1 cellular context compared by ENCODE assay signal in the genomic region with DNA sequence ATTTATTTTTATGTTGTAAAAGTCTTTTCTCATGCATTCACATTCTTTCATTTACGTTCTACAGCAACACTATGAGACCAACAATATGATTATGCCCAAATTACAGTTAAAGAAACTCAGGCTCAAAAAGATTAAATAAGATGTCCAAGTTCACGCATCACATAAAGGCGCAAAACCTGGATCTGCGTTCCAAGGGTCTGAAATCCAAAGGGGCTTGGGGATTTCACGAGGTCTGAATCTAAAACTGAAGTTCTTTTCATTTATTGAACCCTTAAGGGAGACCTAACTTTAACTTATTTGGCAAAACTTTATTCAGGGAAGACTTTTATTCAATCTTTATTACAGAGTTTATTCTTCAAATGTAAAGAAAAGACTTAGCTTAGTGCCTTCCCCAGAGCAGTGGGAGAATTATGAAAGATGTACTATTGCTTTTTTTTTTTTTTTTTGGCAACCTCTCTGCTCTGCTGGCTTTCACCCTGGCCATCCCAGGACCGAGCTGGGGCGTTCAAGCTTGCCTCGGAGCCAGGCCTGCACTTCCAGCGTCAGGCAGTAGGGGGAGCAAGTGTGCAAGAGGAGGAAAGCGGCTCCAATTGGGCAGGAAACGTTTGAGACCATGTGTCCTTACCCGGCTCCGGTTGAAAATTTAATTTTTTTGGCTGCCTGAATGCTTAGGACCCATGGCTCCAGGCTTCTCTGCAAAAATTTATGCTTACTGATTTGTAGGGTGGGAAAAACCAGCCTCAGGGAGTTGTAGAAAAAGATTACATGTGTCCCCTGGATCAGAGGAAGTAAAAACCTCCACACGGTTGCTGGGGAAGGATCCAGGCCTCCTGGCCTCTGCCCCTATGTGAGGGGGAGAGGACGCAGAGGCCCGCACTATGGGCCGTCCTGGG.
TF ChIP-seq lines count a peak whose summit lies in the region.

No MANE protein-coding gene starts in this region.

TF ChIP-seq in K562, 482 proteins besides CTCF, POLR2A, EP300 and RAD21 (continued from another document and continues in another):
- TF ChIP-seq, protein P1, sequence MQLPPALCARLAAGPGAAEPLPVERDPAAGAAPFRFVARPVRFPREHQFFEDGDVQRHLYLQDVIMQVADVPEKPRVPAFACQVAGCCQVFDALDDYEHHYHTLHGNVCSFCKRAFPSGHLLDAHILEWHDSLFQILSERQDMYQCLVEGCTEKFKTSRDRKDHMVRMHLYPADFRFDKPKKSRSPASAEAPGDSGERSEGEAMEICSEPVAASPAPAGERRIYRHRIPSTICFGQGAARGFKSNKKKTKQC (CRISPR knock-in tag; IDR thresholded peaks at IDR 0.05): no peak; the same call in 1 of the 2 replicates
- no peak for TF ChIP-seq BMI1 (IDR thresholded peaks at IDR 0.05; ENCODE audit: low read length)
- no peak for TF ChIP-seq POLR2AphosphoS2 (IDR thresholded peaks at IDR 0.05; ENCODE audit: low read length)
- no peak for TF ChIP-seq SRSF9 (IDR thresholded peaks at IDR 0.05; ENCODE audit: borderline replicate concordance, low read depth, low read length)
- TF ChIP-seq XRCC5 (IDR thresholded peaks at IDR 0.05; ENCODE audit: low read depth, low read length): peak; percentile 76
- peak in 1 of 2 experiments; percentile 62; a peak in 1 of 3 replicates for TF ChIP-seq CBX3 (IDR thresholded peaks at IDR 0.05; ENCODE audit: borderline replicate concordance in 1 of 2, low read length in 2 of 2)
- TF ChIP-seq, protein P2, sequence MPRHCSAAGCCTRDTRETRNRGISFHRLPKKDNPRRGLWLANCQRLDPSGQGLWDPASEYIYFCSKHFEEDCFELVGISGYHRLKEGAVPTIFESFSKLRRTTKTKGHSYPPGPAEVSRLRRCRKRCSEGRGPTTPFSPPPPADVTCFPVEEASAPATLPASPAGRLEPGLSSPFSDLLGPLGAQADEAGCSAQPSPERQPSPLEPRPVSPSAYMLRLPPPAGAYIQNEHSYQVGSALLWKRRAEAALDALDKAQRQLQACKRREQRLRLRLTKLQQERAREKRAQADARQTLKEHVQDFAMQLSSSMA (CRISPR knock-in tag; IDR thresholded peaks at IDR 0.05): no peak
- no peak for TF ChIP-seq MTA2 (IDR thresholded peaks at IDR 0.05; ENCODE audit: low read depth)
- TF ChIP-seq MCM2 (IDR thresholded peaks at IDR 0.05; ENCODE audit: low read depth): no peak
- TF ChIP-seq, protein P3, sequence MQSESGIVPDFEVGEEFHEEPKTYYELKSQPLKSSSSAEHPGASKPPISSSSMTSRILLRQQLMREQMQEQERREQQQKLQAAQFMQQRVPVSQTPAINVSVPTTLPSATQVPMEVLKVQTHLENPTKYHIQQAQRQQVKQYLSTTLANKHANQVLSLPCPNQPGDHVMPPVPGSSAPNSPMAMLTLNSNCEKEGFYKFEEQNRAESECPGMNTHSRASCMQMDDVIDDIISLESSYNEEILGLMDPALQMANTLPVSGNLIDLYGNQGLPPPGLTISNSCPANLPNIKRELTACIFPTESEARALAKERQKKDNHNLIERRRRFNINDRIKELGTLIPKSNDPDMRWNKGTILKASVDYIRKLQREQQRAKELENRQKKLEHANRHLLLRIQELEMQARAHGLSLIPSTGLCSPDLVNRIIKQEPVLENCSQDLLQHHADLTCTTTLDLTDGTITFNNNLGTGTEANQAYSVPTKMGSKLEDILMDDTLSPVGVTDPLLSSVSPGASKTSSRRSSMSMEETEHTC (IDR thresholded peaks at IDR 0.05): no peak
- TF ChIP-seq NUFIP1 (IDR thresholded peaks at IDR 0.05; ENCODE audit: partially characterized antibody): no peak
- no peak for TF ChIP-seq KDM4B (IDR thresholded peaks at IDR 0.05; ENCODE audit: borderline replicate concordance in 2 of 2, low read depth in 1 of 2)
- TF ChIP-seq ILK (tag; IDR thresholded peaks at IDR 0.05; ENCODE audit: borderline replicate concordance, low read depth): no peak
- TF ChIP-seq, protein P4, sequence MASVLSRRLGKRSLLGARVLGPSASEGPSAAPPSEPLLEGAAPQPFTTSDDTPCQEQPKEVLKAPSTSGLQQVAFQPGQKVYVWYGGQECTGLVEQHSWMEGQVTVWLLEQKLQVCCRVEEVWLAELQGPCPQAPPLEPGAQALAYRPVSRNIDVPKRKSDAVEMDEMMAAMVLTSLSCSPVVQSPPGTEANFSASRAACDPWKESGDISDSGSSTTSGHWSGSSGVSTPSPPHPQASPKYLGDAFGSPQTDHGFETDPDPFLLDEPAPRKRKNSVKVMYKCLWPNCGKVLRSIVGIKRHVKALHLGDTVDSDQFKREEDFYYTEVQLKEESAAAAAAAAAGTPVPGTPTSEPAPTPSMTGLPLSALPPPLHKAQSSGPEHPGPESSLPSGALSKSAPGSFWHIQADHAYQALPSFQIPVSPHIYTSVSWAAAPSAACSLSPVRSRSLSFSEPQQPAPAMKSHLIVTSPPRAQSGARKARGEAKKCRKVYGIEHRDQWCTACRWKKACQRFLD (CRISPR knock-in tag; IDR thresholded peaks at IDR 0.05): peak; percentile 67; the same call in 1 of the 2 replicates
- no peak for TF ChIP-seq TAF1 (IDR thresholded peaks at IDR 0.05; ENCODE audit: control insufficient read depth, extremely low read depth, insufficient read depth, low read length, severe bottlenecking)
- TF ChIP-seq, protein P5, sequence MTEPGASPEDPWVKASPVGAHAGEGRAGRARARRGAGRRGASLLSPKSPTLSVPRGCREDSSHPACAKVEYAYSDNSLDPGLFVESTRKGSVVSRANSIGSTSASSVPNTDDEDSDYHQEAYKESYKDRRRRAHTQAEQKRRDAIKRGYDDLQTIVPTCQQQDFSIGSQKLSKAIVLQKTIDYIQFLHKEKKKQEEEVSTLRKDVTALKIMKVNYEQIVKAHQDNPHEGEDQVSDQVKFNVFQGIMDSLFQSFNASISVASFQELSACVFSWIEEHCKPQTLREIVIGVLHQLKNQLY (CRISPR knock-in tag; conservative IDR thresholded peaks at IDR 0.05): no peak
- TF ChIP-seq HDAC3 (IDR thresholded peaks at IDR 0.05; ENCODE audit: borderline replicate concordance, partially characterized antibody): no peak
- TF ChIP-seq, protein P6, sequence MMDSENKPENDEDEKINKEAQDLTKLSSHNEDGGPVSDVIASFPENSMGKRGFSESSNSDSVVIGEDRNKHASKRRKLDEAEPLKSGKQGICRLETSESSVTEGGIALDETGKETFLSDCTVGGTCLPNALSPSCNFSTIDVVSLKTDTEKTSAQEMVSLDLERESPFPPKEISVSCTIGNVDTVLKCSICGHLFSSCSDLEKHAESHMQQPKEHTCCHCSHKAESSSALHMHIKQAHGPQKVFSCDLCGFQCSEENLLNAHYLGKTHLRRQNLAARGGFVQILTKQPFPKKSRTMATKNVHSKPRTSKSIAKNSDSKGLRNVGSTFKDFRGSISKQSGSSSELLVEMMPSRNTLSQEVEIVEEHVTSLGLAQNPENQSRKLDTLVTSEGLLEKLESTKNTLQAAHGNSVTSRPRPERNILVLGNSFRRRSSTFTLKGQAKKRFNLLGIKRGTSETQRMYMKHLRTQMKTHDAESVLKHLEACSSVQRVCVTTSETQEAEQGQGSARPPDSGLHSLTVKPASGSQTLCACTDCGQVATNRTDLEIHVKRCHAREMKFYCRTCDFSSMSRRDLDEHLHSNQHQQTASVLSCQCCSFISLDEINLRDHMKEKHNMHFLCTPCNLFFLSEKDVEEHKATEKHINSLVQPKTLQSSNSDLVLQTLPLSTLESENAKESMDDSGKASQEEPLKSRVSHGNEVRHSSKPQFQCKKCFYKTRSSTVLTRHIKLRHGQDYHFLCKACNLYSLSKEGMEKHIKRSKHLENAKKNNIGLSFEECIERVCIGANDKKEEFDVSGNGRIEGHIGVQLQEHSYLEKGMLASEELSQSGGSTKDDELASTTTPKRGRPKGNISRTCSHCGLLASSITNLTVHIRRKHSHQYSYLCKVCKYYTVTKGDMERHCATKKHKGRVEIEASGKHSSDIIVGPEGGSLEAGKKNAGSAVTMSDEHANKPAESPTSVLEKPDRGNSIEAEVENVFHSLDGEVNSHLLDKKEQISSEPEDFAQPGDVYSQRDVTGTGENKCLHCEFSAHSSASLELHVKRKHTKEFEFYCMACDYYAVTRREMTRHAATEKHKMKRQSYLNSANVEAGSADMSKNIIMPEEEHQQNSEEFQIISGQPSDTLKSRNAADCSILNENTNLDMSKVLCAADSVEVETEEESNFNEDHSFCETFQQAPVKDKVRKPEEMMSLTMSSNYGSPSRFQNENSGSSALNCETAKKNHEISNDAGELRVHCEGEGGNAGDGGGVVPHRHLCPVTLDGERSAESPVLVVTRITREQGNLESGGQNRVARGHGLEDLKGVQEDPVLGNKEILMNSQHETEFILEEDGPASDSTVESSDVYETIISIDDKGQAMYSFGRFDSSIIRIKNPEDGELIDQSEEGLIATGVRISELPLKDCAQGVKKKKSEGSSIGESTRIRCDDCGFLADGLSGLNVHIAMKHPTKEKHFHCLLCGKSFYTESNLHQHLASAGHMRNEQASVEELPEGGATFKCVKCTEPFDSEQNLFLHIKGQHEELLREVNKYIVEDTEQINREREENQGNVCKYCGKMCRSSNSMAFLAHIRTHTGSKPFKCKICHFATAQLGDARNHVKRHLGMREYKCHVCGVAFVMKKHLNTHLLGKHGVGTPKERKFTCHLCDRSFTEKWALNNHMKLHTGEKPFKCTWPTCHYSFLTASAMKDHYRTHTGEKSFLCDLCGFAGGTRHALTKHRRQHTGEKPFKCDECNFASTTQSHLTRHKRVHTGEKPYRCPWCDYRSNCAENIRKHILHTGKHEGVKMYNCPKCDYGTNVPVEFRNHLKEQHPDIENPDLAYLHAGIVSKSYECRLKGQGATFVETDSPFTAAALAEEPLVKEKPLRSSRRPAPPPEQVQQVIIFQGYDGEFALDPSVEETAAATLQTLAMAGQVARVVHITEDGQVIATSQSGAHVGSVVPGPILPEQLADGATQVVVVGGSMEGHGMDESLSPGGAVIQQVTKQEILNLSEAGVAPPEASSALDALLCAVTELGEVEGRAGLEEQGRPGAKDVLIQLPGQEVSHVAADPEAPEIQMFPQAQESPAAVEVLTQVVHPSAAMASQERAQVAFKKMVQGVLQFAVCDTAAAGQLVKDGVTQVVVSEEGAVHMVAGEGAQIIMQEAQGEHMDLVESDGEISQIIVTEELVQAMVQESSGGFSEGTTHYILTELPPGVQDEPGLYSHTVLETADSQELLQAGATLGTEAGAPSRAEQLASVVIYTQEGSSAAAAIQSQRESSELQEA (IDR thresholded peaks at IDR 0.05; ENCODE audit: low read depth): no peak
- TF ChIP-seq ZBTB1 (CRISPR knock-in tag; IDR thresholded peaks at IDR 0.05; ENCODE audit: borderline replicate concordance, low read depth): no peak
- TF ChIP-seq ZNF696 (CRISPR knock-in tag; conservative IDR thresholded peaks at IDR 0.05): no peak
- no peak for TF ChIP-seq MAFF (IDR thresholded peaks at IDR 0.05; ENCODE audit: low read length)
- no peak for TF ChIP-seq NEUROD1 (IDR thresholded peaks at IDR 0.05; ENCODE audit: borderline replicate concordance, low read depth, low read length, partially characterized antibody)
- TF ChIP-seq ZC3H4 (CRISPR knock-in tag; IDR thresholded peaks at IDR 0.05; ENCODE audit: borderline replicate concordance): no peak
- TF ChIP-seq, protein P7, sequence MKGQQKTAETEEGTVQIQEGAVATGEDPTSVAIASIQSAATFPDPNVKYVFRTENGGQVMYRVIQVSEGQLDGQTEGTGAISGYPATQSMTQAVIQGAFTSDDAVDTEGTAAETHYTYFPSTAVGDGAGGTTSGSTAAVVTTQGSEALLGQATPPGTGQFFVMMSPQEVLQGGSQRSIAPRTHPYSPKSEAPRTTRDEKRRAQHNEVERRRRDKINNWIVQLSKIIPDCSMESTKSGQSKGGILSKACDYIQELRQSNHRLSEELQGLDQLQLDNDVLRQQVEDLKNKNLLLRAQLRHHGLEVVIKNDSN (CRISPR knock-in tag; IDR thresholded peaks at IDR 0.05): 0 out of 2 replicates have a peak, but pooled peaks have one; percentile 9
- no peak for TF ChIP-seq SUPT5H (IDR thresholded peaks at IDR 0.05)
- TF ChIP-seq, protein P8, sequence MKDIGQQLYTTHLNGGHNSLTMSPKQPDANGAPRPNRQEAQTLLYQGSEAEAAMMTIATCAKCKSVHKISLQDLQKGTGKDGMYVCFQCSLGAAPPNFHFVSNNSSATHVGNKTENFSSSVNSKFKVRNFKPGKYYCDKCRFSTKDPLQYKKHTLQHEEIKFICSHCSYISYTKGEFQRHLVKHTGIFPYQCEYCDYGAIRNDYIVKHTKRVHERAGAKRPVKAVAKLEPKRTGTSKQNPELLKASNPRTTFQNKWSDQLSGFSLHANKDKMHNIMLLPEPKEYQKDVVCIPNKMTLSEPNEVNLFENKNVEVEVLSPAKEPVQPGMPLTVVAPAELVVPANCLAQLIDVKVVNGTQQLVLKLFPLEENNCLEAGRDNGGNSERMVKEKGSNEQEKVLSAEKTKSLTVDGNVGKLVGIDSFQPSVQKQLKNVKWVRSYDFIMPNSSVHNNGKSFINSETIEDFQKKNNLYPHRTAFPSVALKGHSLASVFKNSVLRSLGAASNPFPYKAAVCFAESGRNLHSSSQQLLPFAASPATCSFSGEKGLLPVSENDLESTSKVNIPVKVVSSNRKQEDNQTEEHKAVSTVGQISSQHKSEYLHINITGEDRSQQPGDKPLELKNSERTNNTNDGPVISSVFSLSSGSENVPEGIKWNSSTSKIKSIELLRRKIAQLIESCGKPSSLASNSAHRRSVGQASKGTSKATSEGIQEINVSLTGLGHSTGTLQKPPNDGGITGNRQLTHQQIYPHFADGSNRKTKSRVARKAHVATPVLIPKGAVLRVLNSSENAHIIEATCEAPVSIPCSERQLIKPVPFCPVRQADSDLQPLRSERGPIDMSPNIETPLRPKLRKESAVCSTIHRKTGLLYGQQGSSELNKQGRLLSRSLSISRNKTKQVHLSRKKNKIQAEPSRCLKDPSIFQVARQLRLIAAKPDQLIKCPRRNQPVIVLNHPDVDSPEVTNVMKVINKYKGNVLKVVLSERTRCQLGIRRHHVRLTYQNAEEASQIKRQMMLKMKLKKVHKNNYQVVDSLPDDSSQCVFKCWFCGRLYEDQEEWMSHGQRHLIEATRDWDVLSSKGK (CRISPR knock-in tag; IDR thresholded peaks at IDR 0.05): no peak
- TF ChIP-seq, protein P9, sequence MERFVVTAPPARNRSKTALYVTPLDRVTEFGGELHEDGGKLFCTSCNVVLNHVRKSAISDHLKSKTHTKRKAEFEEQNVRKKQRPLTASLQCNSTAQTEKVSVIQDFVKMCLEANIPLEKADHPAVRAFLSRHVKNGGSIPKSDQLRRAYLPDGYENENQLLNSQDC (CRISPR knock-in tag; IDR thresholded peaks at IDR 0.05): no peak
- TF ChIP-seq, protein P10, sequence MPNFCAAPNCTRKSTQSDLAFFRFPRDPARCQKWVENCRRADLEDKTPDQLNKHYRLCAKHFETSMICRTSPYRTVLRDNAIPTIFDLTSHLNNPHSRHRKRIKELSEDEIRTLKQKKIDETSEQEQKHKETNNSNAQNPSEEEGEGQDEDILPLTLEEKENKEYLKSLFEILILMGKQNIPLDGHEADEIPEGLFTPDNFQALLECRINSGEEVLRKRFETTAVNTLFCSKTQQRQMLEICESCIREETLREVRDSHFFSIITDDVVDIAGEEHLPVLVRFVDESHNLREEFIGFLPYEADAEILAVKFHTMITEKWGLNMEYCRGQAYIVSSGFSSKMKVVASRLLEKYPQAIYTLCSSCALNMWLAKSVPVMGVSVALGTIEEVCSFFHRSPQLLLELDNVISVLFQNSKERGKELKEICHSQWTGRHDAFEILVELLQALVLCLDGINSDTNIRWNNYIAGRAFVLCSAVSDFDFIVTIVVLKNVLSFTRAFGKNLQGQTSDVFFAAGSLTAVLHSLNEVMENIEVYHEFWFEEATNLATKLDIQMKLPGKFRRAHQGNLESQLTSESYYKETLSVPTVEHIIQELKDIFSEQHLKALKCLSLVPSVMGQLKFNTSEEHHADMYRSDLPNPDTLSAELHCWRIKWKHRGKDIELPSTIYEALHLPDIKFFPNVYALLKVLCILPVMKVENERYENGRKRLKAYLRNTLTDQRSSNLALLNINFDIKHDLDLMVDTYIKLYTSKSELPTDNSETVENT (CRISPR knock-in tag; IDR thresholded peaks at IDR 0.05): no peak
